Comparison of ENCODE assay signal across 9 cellular contexts in genomic region chr1:164767257-164768044, GRCh38.
DNase-seq lines count a peak whose midpoint lies in the region; ATAC-seq and TF ChIP-seq lines count a peak whose summit lies in the region.
"Had no signal": no experiment of that assay in that cellular context is flagged by ENCODE, and none has a peak within 500 bp of the region (broad histone marks: within the 10 kb centered on the region; RNA-seq: fewer than 3 reads in every experiment).

No MANE protein-coding gene starts in this region.

- peak overlapping the region; percentile 61 for H3K27ac Mint-ChIP-seq in osteocyte (ENCODE audit: unreplicated experiment)
- H3K27ac Mint-ChIP-seq: CD8-positive, alpha-beta memory T cell had no signal

- H4K20me1 ChIP-seq in PC-3 (ENCODE audit: low read length): no peaks in the 10 kb centered on the region

- BruUV-seq in PC-3 (replicated peaks; lab: Mats Ljungman, UMichigan): no TSS peak

- peak; percentile 82 for DNase-seq in AG09319 (ENCODE audit: extremely low read depth, low read depth)
- DNase-seq in PC-3: peak; percentile 90
- DNase-seq in fibroblast of gingiva (ENCODE audit: low read depth): peak; percentile 90
- DNase-seq in osteocyte (ENCODE audit: extremely low spot score, unreplicated experiment): no peak
- no peak for DNase-seq in NCI-H345 (lab: John Stamatoyannopoulos, UW)
- DNase-seq in NCI-H1092 treated with DMSO at 0.1 percent for 48 hours (lab: John Stamatoyannopoulos, UW): no peak
- DNase-seq: CD8-positive, alpha-beta memory T cell had no signal

- POLR2A ChIA-PET in PC-3 (lab: Charles Lee; ENCODE audit: unreplicated experiment): no interaction called here

- CTCF ChIA-PET in PC-3 (lab: Charles Lee): no interaction called here

- peaks cover 69% of the 10 kb centered on the region for H3K4me1 Mint-ChIP-seq in osteocyte (ENCODE audit: unreplicated experiment)
- H3K4me1 Mint-ChIP-seq: CD8-positive, alpha-beta memory T cell had no signal

- H2AFZ ChIP-seq in PC-3 (ENCODE audit: low read length): peak overlapping the region; percentile 42

- H3F3A ChIP-seq in PC-3 (ENCODE audit: low read length, unreplicated experiment): no peaks in the 10 kb centered on the region

- no peaks in the 10 kb centered on the region for H3K9me3 Mint-ChIP-seq in osteocyte (ENCODE audit: unreplicated experiment)

- TF ChIP-seq CTCF in AG09319 (IDR thresholded peaks at IDR 0.05; ENCODE audit: low read depth, low read length) (no peak), PC-3 (conservative IDR thresholded peaks at IDR 0.05; ENCODE audit: low read depth, low read length) (no peak), osteocyte (IDR thresholded peaks at IDR 0.05) (no peak)

- H3K27me3 Mint-ChIP-seq in osteocyte (ENCODE audit: unreplicated experiment): no peaks in the 10 kb centered on the region
- H3K27me3 Mint-ChIP-seq: CD8-positive, alpha-beta memory T cell had no signal

- H3K9me2 ChIP-seq in PC-3 (replicated peaks; ENCODE audit: low read length): no peaks in the 10 kb centered on the region

- H3K27me3 ChIP-seq in PC-3 (ENCODE audit: low read length): no peaks in the 10 kb centered on the region

- H3K4me3 ChIP-seq in PC-3 (ENCODE audit: low read length): no peak overlapping the region

- intact Hi-C loops in PC-3 (cut with micrococcal nuclease): loop anchor here (1.0 to 2.0 kb wide), 4 partner anchors 17 to 209 kb away; no protein-coding TSS in a partner anchor

- H3K9me3 ChIP-seq in PC-3 (ENCODE audit: low read length): no peaks in the 10 kb centered on the region

- no peak overlapping the region for H3K9ac ChIP-seq in PC-3 (ENCODE audit: low read length)

- peak; percentile 51 for ATAC-seq in PC-3
- no peak for ATAC-seq in GM19328 (IDR thresholded peaks at IDR 0.05; ENCODE audit: unreplicated experiment)
- no peak for ATAC-seq in GM21447 (IDR thresholded peaks at IDR 0.05; ENCODE audit: unreplicated experiment)

- H3K27ac ChIP-seq in PC-3 (ENCODE audit: low read length): peak overlapping the region; percentile 55

- no peaks in the 10 kb centered on the region for H3K79me2 ChIP-seq in PC-3 (ENCODE audit: low read length)

- H3K4me1 ChIP-seq in PC-3 (ENCODE audit: insufficient read depth, low read length): peaks cover 52% of the 10 kb centered on the region

- H3K36me3 ChIP-seq in PC-3 (ENCODE audit: low read depth, low read length): no peaks in the 10 kb centered on the region

- H3K4me2 ChIP-seq in PC-3 (ENCODE audit: low read length): peak overlapping the region; percentile 65

- no peaks in the 10 kb centered on the region for H3K36me3 Mint-ChIP-seq in osteocyte (ENCODE audit: unreplicated experiment)
- H3K36me3 Mint-ChIP-seq: CD8-positive, alpha-beta memory T cell had no signal

- no peak overlapping the region for H3K4me3 Mint-ChIP-seq in osteocyte (ENCODE audit: unreplicated experiment)
- H3K4me3 Mint-ChIP-seq: CD8-positive, alpha-beta memory T cell had no signal

Comparison
In these comparisons a context has a peak if more than half of its experiments do, and no peak if none do; other contexts are left out.
1. DNase-seq: peak in AG09319 (single experiment), PC-3 (single experiment) and fibroblast of gingiva (single experiment); none in osteocyte (single experiment), NCI-H345 (single experiment) and NCI-H1092 treated with DMSO at 0.1 percent for 48 hours (single experiment).